28 cellular contexts compared by ENCODE assay signal in genomic region chr11:106127604-106128003, GRCh38.
"Had no signal": no experiment of that assay in that cellular context is flagged by ENCODE, and none has a peak within 500 bp of the region (broad histone marks: within the 10 kb centered on the region; RNA-seq: fewer than 3 reads in every experiment).

No MANE protein-coding gene starts in this region.

- H3K27ac Mint-ChIP-seq: activated CD4-positive, alpha-beta memory T cell treated with anti-CD3 and anti-CD28 coated beads, Interleukin-2, amount 10 ng/mL, durations not matched to agents 7 days and 5 days; activated CD4-positive, alpha-beta T cell treated with anti-CD3 and anti-CD28 coated beads, Interleukin-2, amount 10 ng/mL, durations not matched to agents 7 days and 5 days; activated naive CD8-positive, alpha-beta T cell; activated T-cell treated with anti-CD3 and anti-CD28 coated beads, Interleukin-2, amount 50 U/mL, for 24 hours; activated T-helper 17 cell treated with anti-CD3 and anti-CD28 coated beads, Interleukin-2, amount 50 U/mL, for 72 hours; dendritic cell treated with granulocyte-macrophage colony-stimulating factor and Interleukin-4, amounts not matched to agents 40 ng/mL and 50 ng/mL, for 4 days; endodermal cell; WTC11 had no signal

- H3K9me3 Mint-ChIP-seq: activated CD4-positive, alpha-beta memory T cell treated with anti-CD3 and anti-CD28 coated beads, Interleukin-2, amount 10 ng/mL, durations not matched to agents 7 days and 5 days; activated CD4-positive, alpha-beta T cell treated with anti-CD3 and anti-CD28 coated beads, Interleukin-2, amount 10 ng/mL, durations not matched to agents 7 days and 5 days; activated T-cell treated with anti-CD3 and anti-CD28 coated beads, Interleukin-2, amount 50 U/mL, for 24 hours; activated T-helper 17 cell treated with anti-CD3 and anti-CD28 coated beads, Interleukin-2, amount 50 U/mL, for 72 hours; central memory CD8-positive, alpha-beta T cell; dendritic cell treated with granulocyte-macrophage colony-stimulating factor and Interleukin-4, amounts not matched to agents 40 ng/mL and 50 ng/mL, for 4 days; endodermal cell; WTC11 had no signal

- ATAC-seq: activated T-helper 17 cell treated with anti-CD3 and anti-CD28 coated beads, Interleukin-2, amount 50 U/mL, for 72 hours; esophagus mucosa; WTC11 had no signal

- H3K27ac ChIP-seq: brain microvascular endothelial cell, coronary artery, dorsolateral prefrontal cortex had no signal

- H3K36me3 Mint-ChIP-seq: activated naive CD8-positive, alpha-beta T cell; WTC11 had no signal

- H3K4me3 Mint-ChIP-seq: activated CD4-positive, alpha-beta memory T cell treated with anti-CD3 and anti-CD28 coated beads, Interleukin-2, amount 10 ng/mL, durations not matched to agents 7 days and 5 days; activated CD4-positive, alpha-beta T cell treated with anti-CD3 and anti-CD28 coated beads, Interleukin-2, amount 10 ng/mL, durations not matched to agents 7 days and 5 days; activated naive CD8-positive, alpha-beta T cell; activated T-cell treated with anti-CD3 and anti-CD28 coated beads, Interleukin-2, amount 50 U/mL, for 24 hours; activated T-helper 17 cell treated with anti-CD3 and anti-CD28 coated beads, Interleukin-2, amount 50 U/mL, for 72 hours; central memory CD8-positive, alpha-beta T cell; dendritic cell treated with granulocyte-macrophage colony-stimulating factor and Interleukin-4, amounts not matched to agents 40 ng/mL and 50 ng/mL, for 4 days; endodermal cell; WTC11 had no signal

- H3K4me3 ChIP-seq: coronary artery, dorsolateral prefrontal cortex had no signal

- H3K4me1 Mint-ChIP-seq: activated CD4-positive, alpha-beta memory T cell treated with anti-CD3 and anti-CD28 coated beads, Interleukin-2, amount 10 ng/mL, durations not matched to agents 7 days and 5 days; activated CD4-positive, alpha-beta T cell treated with anti-CD3 and anti-CD28 coated beads, Interleukin-2, amount 10 ng/mL, durations not matched to agents 7 days and 5 days; activated T-helper 17 cell treated with anti-CD3 and anti-CD28 coated beads, Interleukin-2, amount 50 U/mL, for 72 hours; central memory CD8-positive, alpha-beta T cell had no signal

- H3K36me3 ChIP-seq: brain microvascular endothelial cell had no signal

- DNase-seq: activated CD4-positive, alpha-beta memory T cell treated with anti-CD3 and anti-CD28 coated beads, Interleukin-2, amount 10 ng/mL, durations not matched to agents 7 days and 5 days; activated CD4-positive, alpha-beta T cell treated with anti-CD3 and anti-CD28 coated beads for 1 hour; activated CD4-positive, alpha-beta T cell treated with anti-CD3 and anti-CD28 coated beads for 4 hours; activated CD4-positive, alpha-beta T cell treated with anti-CD3 and anti-CD28 coated beads, Interleukin-2, amount 10 ng/mL, durations not matched to agents 7 days and 5 days; activated CD4-positive, alpha-beta T cell treated with anti-CD3 and anti-CD28 coated beads, Interleukin-2, amount 50 U/mL, for 4 hours; activated CD8-positive, alpha-beta memory T cell treated with anti-CD3 and anti-CD28 coated beads, Interleukin-2, amount 50 U/mL, for 48 hours; activated effector memory CD4-positive, alpha-beta T cell treated with Interleukin-2 at 50 U/mL for 16 hours; activated gamma-delta T cell treated with Interleukin-2 at 50 U/mL for 16 hours; activated naive CD4-positive, alpha-beta T cell treated with anti-CD3 and anti-CD28 coated beads, Interleukin-2, amount 50 U/mL, for 16 hours; activated naive CD4-positive, alpha-beta T cell treated with Interleukin-2 at 50 U/mL for 16 hours; activated T-cell treated with anti-CD3 and anti-CD28 coated beads for 4 hours; activated T-cell treated with anti-CD3 and anti-CD28 coated beads, Interleukin-2, amount 50 U/mL, for 24 hours; amniotic stem cell; anterior cingulate cortex; brain microvascular endothelial cell; dorsolateral prefrontal cortex; effector memory CD4-positive, alpha-beta T cell; endodermal cell; foreskin fibroblast; head of caudate nucleus; T-helper 2 cell had no signal

- H3K27me3 ChIP-seq: brain microvascular endothelial cell had no signal

- H3K27me3 Mint-ChIP-seq: dendritic cell treated with granulocyte-macrophage colony-stimulating factor and Interleukin-4, amounts not matched to agents 40 ng/mL and 50 ng/mL, for 4 days had no signal
